Comparison of ENCODE assay signal across 22 cellular contexts in the genomic region with DNA sequence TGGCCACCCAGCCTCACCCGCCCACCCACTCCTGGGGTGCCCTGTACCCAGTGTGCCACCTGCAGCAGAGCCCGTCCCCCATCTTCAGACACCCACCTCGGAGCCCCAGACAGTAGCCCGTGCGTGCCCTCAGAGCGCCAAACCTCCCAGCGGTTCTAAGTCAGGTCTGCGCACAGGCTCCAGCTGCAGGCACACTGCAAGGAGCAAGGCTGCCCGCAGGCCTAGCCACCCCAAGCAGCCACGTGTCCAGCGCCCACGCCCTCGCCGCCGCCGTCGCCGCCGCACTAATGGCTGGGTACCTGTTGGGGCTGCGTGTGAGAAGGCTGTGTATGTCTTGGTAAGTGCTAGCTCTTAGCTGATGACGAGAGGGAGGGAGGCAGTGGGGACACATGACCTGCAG. TPM values are rescaled to one million over a fixed set of nuclear protein-coding genes. Genes with fewer than 3 reads are reported as not detected.
DNase-seq lines count a peak whose midpoint lies in the region; ATAC-seq, FAIRE-seq and TF ChIP-seq lines count a peak whose summit lies in the region.
"Had no signal": no experiment of that assay in that cellular context is flagged by ENCODE, and none has a peak within 500 bp of the region (broad histone marks: within the 10 kb centered on the region; RNA-seq: fewer than 3 reads in every experiment).

No MANE protein-coding gene starts in this region.

- POLR2A ChIA-PET in RWPE1 (lab: Yijun Ruan, JAX; ENCODE audit: low non-redundant PET): no interaction called here

- TF ChIP-seq CTCF in RWPE1 (conservative IDR thresholded peaks at IDR 0.05; ENCODE audit: low read depth) (no peak), left lung (IDR thresholded peaks at IDR 0.05) (no peak), osteoblast (IDR thresholded peaks at IDR 0.05; ENCODE audit: extremely low read depth, low read depth, low read length) (no peak), H9 (conservative IDR thresholded peaks at IDR 0.05) (no peak)

- H3K79me2 ChIP-seq in osteoblast (ENCODE audit: insufficient read depth, low read length) (peaks cover 25% of the 10 kb centered on the region), H9 (ENCODE audit: insufficient read depth, low read length) (peaks cover 1% of the 10 kb centered on the region; the same call in 1 of the 2 replicates)

- peaks cover 8% of the 10 kb centered on the region for H3K79me1 ChIP-seq in H9 (ENCODE audit: insufficient read depth, low read depth, low read length, poor library complexity, severe bottlenecking)

- H3K36me3 ChIP-seq in left lung: peaks cover 0 to 79% of the 10 kb centered on the region in 2 donors
- peaks cover 30% of the 10 kb centered on the region for H3K36me3 ChIP-seq in osteoblast (ENCODE audit: insufficient read depth, low read length)

- H3K56ac ChIP-seq in H9 (ENCODE audit: insufficient read length, low read depth, low read length): no peak overlapping the region

- H3K18ac ChIP-seq in H9 (ENCODE audit: insufficient read length, low read depth, low read length): no peak overlapping the region

- no peak overlapping the region for H3K14ac ChIP-seq in H9 (ENCODE audit: insufficient read depth, low read length)

- H3K4me2 ChIP-seq in osteoblast (ENCODE audit: insufficient read depth, low read length): no peak overlapping the region
- no peak overlapping the region for H3K4me2 ChIP-seq in H9 (ENCODE audit: insufficient read depth, insufficient read length, low read length)

- no peak overlapping the region for H2BK5ac ChIP-seq in H9 (ENCODE audit: insufficient read length, low read length)

- H4K20me1 ChIP-seq in osteoblast (ENCODE audit: insufficient read depth, low read length): peaks cover 31% of the 10 kb centered on the region
- no peaks in the 10 kb centered on the region for H4K20me1 ChIP-seq in H9 (ENCODE audit: control insufficient read depth, insufficient read depth, insufficient read length)

- no peak overlapping the region for H2BK20ac ChIP-seq in H9 (ENCODE audit: low read depth, low read length, poor library complexity, severe bottlenecking)

- H2BK15ac ChIP-seq in H9 (ENCODE audit: low read depth, low read length): no peak overlapping the region

- H3T11ph ChIP-seq in H9 (ENCODE audit: low read length): no peak overlapping the region

- no peak overlapping the region for H3K4ac ChIP-seq in H9 (ENCODE audit: low read depth, low read length)

- WGBS in H9 (ENCODE audit: extremely low coverage, insufficient read length, low lambda C conversion rate): no CpG with 5 or more reads among the region's 21 CpGs

- H2AFZ ChIP-seq in osteoblast (ENCODE audit: low read length) (no peak overlapping the region), H9 (ENCODE audit: low read length) (no peak overlapping the region)

- no peak overlapping the region for H4K8ac ChIP-seq in H9 (replicated peaks; ENCODE audit: insufficient read length, low read depth, low read length)

- 0 out of 2 replicates have a peak overlapping the region, but pooled peaks have one; percentile 2 for H3K27ac ChIP-seq in RWPE1
- no peak overlapping the region for H3K27ac ChIP-seq in left lung
- no peak overlapping the region for H3K27ac ChIP-seq in osteoblast (ENCODE audit: low read depth, low read length)
- no peak overlapping the region for H3K27ac ChIP-seq in H9 (ENCODE audit: insufficient read length, low read depth, low read length)

- no peak overlapping the region for H4K5ac ChIP-seq in H9 (ENCODE audit: insufficient read length, low read depth, low read length)

- H3K27me3 ChIP-seq in left lung: no peaks in the 10 kb centered on the region
- no peaks in the 10 kb centered on the region for H3K27me3 ChIP-seq in osteoblast (ENCODE audit: insufficient read depth, low read length)
- H3K27me3 ChIP-seq in H9 (ENCODE audit: insufficient read depth, low read length): no peaks in the 10 kb centered on the region
- H3K27me3 ChIP-seq: BE2C had no signal

- intact Hi-C loops in left lung (cut with DNase I): no loop called here

- peaks cover 0 to under 1% of the 10 kb centered on the region in 2 experiments; a peak in 1 of 4 replicates for H3K4me1 Mint-ChIP-seq in H9

- no peak overlapping the region for H4K91ac ChIP-seq in H9 (ENCODE audit: insufficient read length, low read depth, low read length)

- no peak overlapping the region for H2AK5ac ChIP-seq in H9 (ENCODE audit: insufficient read length, low read length)

- DNase-seq in HTR-8/SVneo (ENCODE audit: insufficient read length, low spot score): no peak
- DNase-seq in RWPE1 (ENCODE audit: low spot score): no peak
- DNase-seq in left lung: peak; percentile 25 to 54
- DNase-seq in osteoblast (ENCODE audit: insufficient read length, low spot score, missing footprints): peak; percentile 61
- DNase-seq in urothelium cell line (ENCODE audit: low spot score): no peak
- no peak for DNase-seq in H9
- DNase-seq in stimulated activated CD4-positive, alpha-beta T cell treated with anti-CD3 and anti-CD28 coated beads, Interleukin-15, amount 100 ng/mL, for 24 hours: no peak
- DNase-seq in middle frontal gyrus (ENCODE audit: extremely low spot score, low spot score): no peak
- DNase-seq: ACHN; BE2C; C1 segment of cervical spinal cord; CD4-positive, CD25-positive, alpha-beta regulatory T cell; CD8-positive, alpha-beta memory T cell; COR-L47; DMS 273 treated with DMSO at 0.1 percent for 48 hours; DMS53; DND-41; EL; GOT3; HCEC 1CT had no signal

- peaks cover 25 to 73% (median 54%) of the 10 kb centered on the region in 3 experiments; a peak in 6 of 7 replicates for H3K36me3 Mint-ChIP-seq in H9 (ENCODE audit: insufficient read depth in 1 of 3, low read depth in 3 of 3)

- no peak overlapping the region for H3K23ac ChIP-seq in H9 (ENCODE audit: insufficient read length, low read depth, low read length)

- no peak overlapping the region for H3K27ac Mint-ChIP-seq in H9

- CTCF ChIA-PET in RWPE1 (lab: Yijun Ruan, JAX): interaction anchor here (0.5 kb wide), 1 partner anchor 140 kb away, joined by 3 read pairs; no protein-coding TSS in a partner anchor

- no peak overlapping the region for H3K9ac ChIP-seq in H9 (ENCODE audit: extremely low read depth, insufficient read length, low read length)

- H3K27me3 Mint-ChIP-seq in H9 (ENCODE audit: low read depth): no peaks in the 10 kb centered on the region
- H3K27me3 Mint-ChIP-seq: CD4-positive, CD25-positive, alpha-beta regulatory T cell; CD8-positive, alpha-beta memory T cell had no signal

- H3K23me2 ChIP-seq in H9 (ENCODE audit: insufficient read length, low read depth, low read length, poor library complexity, severe bottlenecking): no peaks in the 10 kb centered on the region

- peaks cover under 1 to 9% of the 10 kb centered on the region in 2 donors for H3K4me1 ChIP-seq in left lung
- no peaks in the 10 kb centered on the region for H3K4me1 ChIP-seq in osteoblast (ENCODE audit: insufficient read depth, low read length)
- no peaks in the 10 kb centered on the region for H3K4me1 ChIP-seq in H9 (ENCODE audit: insufficient read depth, low read length)
- H3K4me1 ChIP-seq: BE2C had no signal

- FAIRE-seq in HTR-8/SVneo (lab: Jason Lieb, UNC): peak; percentile 28
- FAIRE-seq in urothelium cell line (lab: Jason Lieb, UNC): no peak
- FAIRE-seq: A204.1, GM12878 had no signal

- H3K9me3 ChIP-seq in left lung: no peaks in the 10 kb centered on the region
- no peaks in the 10 kb centered on the region for H3K9me3 ChIP-seq in osteoblast (ENCODE audit: low read depth, low read length)
- no peaks in the 10 kb centered on the region for H3K9me3 ChIP-seq in H9 (ENCODE audit: control insufficient read depth, low read depth, low read length)
- H3K9me3 ChIP-seq: BE2C had no signal

- H2BK12ac ChIP-seq in H9 (ENCODE audit: insufficient read length, low read depth, low read length): no peak overlapping the region

- no peaks in the 10 kb centered on the region for H3K9me3 Mint-ChIP-seq in H9
- H3K9me3 Mint-ChIP-seq: CD4-positive, CD25-positive, alpha-beta regulatory T cell; CD8-positive, alpha-beta memory T cell had no signal

- H3K4me3 ChIP-seq in left lung (no peak overlapping the region), osteoblast (ENCODE audit: insufficient read depth, low read length) (no peak overlapping the region)
- H3K4me3 ChIP-seq: GM12878 had no signal

- no peak for ATAC-seq in left lung
- ATAC-seq: GM12878 had no signal

- H3K4me3 Mint-ChIP-seq in H9: no peak overlapping the region
- H3K4me3 Mint-ChIP-seq: CD8-positive, alpha-beta memory T cell had no signal

- no peak overlapping the region for H2BK120ac ChIP-seq in H9 (ENCODE audit: low read depth, low read length, poor library complexity, severe bottlenecking)

RNA-seq across cellular contexts. Expression of a gene that starts 8.8 kb away (rescaled TPM):
- total RNA-seq in left lung (10 to 100 TPM; 15.1 to 20.2 TPM), osteoblast (13.4 and 13.6 TPM in 2 replicates), H9 (2021) (24.4 and 25.7 TPM in 2 replicates)

RNA-seq across cellular contexts. Expression of a gene that starts 21.2 kb away (rescaled TPM):
- 10 to 100 TPM; 23.7 to 27.2 TPM for total RNA-seq in left lung
- total RNA-seq in osteoblast: 10.0 and 10.5 TPM in 2 replicates
- 52.9 and 54.1 TPM in 2 replicates for total RNA-seq in H9 (2021)

RNA-seq across cellular contexts. Expression of a gene that starts 56.4 kb away (rescaled TPM):
- total RNA-seq in left lung (100 to 1,000 TPM in 1 of 2 donors, 10 to 100 TPM in 1; 61.9 to 104 TPM), osteoblast (38.6 and 46.3 TPM in 2 replicates), H9 (2021) (86.7 and 93.1 TPM in 2 replicates)

Comparison
In these comparisons a context has a peak if more than half of its experiments do, and no peak if none do; other contexts are left out.
1. DNase-seq: peak in left lung (2 of 2) and osteoblast (single experiment); none in HTR-8/SVneo (single experiment), RWPE1 (single experiment), urothelium cell line (single experiment), H9 (single experiment), stimulated activated CD4-positive, alpha-beta T cell treated with anti-CD3 and anti-CD28 coated beads, Interleukin-15, amount 100 ng/mL, for 24 hours (single experiment) and middle frontal gyrus (single experiment).